Comparison of ENCODE assay signal across 25 cellular contexts in genomic region chr17:83095016-83095415, GRCh38. TPM values are rescaled to one million over a fixed set of nuclear protein-coding genes. Genes with fewer than 3 reads are reported as not detected.
DNase-seq lines count a peak whose midpoint lies in the region; ATAC-seq, FAIRE-seq and TF ChIP-seq lines count a peak whose summit lies in the region.
"Had no signal": no experiment of that assay in that cellular context is flagged by ENCODE, and none has a peak within 500 bp of the region (broad histone marks: within the 10 kb centered on the region; RNA-seq: fewer than 3 reads in every experiment).

No MANE protein-coding gene starts in this region.

- no peaks in the 10 kb centered on the region for H3K9me3 Mint-ChIP-seq in natural killer cell
- H3K9me3 Mint-ChIP-seq in natural killer cell treated with Interleukin-12 subunit alpha and Interleukin-12 subunit beta and Interleukin-15 and Interleukin-18, amount 100 ng/mL, for 72 hours = no peaks in the 10 kb centered on the region
- H3K9me3 Mint-ChIP-seq: CD4-positive, alpha-beta memory T cell had no signal

- peaks cover 9% of the 10 kb centered on the region for H3K79me1 ChIP-seq in neuronal stem cell (ENCODE audit: low read depth, low read length)

- no peak overlapping the region for H2BK15ac ChIP-seq in neuronal stem cell (ENCODE audit: low read length)

- no peak overlapping the region for H2BK12ac ChIP-seq in neuronal stem cell (ENCODE audit: low read length)

- H3K4me1 ChIP-seq in neuronal stem cell (ENCODE audit: control insufficient read depth in 2 of 2, insufficient read depth in 1 of 2, low read depth in 1 of 2, low read length in 2 of 2) = peaks cover 6 to 23% of the 10 kb centered on the region in 2 donors

- no peaks in the 10 kb centered on the region for H3K27me3 Mint-ChIP-seq in natural killer cell (ENCODE audit: low read depth in 2 of 2)
- no peaks in the 10 kb centered on the region for H3K27me3 Mint-ChIP-seq in natural killer cell treated with Interleukin-12 subunit alpha and Interleukin-12 subunit beta and Interleukin-15 and Interleukin-18, amount 100 ng/mL, for 72 hours

- no peak overlapping the region for H3K4ac ChIP-seq in neuronal stem cell (ENCODE audit: low read length)

- intact Hi-C loops in natural killer cell (cut with micrococcal nuclease) = no loop called here

- peaks cover 19 to 39% of the 10 kb centered on the region in 2 donors for H3K36me3 ChIP-seq in neuronal stem cell (replicated peaks in 1 of 2; ENCODE audit: control insufficient read depth in 2 of 2, insufficient read depth in 2 of 2, low read length in 2 of 2)

- H3K27me3 ChIP-seq in neuronal stem cell (ENCODE audit: control insufficient read depth in 3 of 3, insufficient read depth in 3 of 3, low read depth in 1 of 3, low read length in 3 of 3) = no peaks in the 10 kb centered on the region

- H4K91ac ChIP-seq in neuronal stem cell (ENCODE audit: low read depth, low read length, poor library complexity) = no peak overlapping the region

- H2AFZ ChIP-seq in neuronal stem cell (ENCODE audit: low read length) = no peak overlapping the region

- TF ChIP-seq CTCF in natural killer cell (IDR thresholded peaks at IDR 0.05) = no peak

- H3K4me3 ChIP-seq in neuronal stem cell (ENCODE audit: low read length in 2 of 2) = no peak overlapping the region
- H3K4me3 ChIP-seq: A549; BLaER1 treated with 17β-estradiol and CSF1 and Interleukin-3, amounts not matched to agents 10 nM and 100 nM; GM12878 had no signal

- no peak overlapping the region for H2AK5ac ChIP-seq in neuronal stem cell (ENCODE audit: low read depth, low read length)

- no peaks in the 10 kb centered on the region for H3K9me3 ChIP-seq in neuronal stem cell (replicated peaks in 1 of 2; ENCODE audit: control insufficient read depth in 2 of 2, insufficient read depth in 1 of 2, low read depth in 1 of 2, low read length in 2 of 2)
- H3K9me3 ChIP-seq: A549; BLaER1 treated with 17β-estradiol and CSF1 and Interleukin-3, amounts not matched to agents 10 nM and 100 nM had no signal

- H3K27ac ChIP-seq in neuronal stem cell (replicated peaks; ENCODE audit: low read length) = no peak overlapping the region
- H3K27ac ChIP-seq: 22Rv1; A549; BLaER1 treated with 17β-estradiol and CSF1 and Interleukin-3, amounts not matched to agents 10 nM and 100 nM; C4-2B had no signal

- peak overlapping the region; percentile 65 for H3K23ac ChIP-seq in neuronal stem cell (ENCODE audit: low read depth, low read length, poor library complexity)

- no peak overlapping the region for H3K14ac ChIP-seq in neuronal stem cell (ENCODE audit: low read length)

- peak overlapping the region; percentile 49 for H3K4me3 Mint-ChIP-seq in natural killer cell
- no peak overlapping the region for H3K4me3 Mint-ChIP-seq in natural killer cell treated with Interleukin-12 subunit alpha and Interleukin-12 subunit beta and Interleukin-15 and Interleukin-18, amount 100 ng/mL, for 72 hours
- H3K4me3 Mint-ChIP-seq: B cell; CD4-positive, alpha-beta memory T cell had no signal

- H3K4me1 Mint-ChIP-seq in natural killer cell = peaks cover 12 to 60% of the 10 kb centered on the region in 2 donors
- H3K4me1 Mint-ChIP-seq in natural killer cell treated with Interleukin-12 subunit alpha and Interleukin-12 subunit beta and Interleukin-15 and Interleukin-18, amount 100 ng/mL, for 72 hours (ENCODE audit: low read depth in 2 of 2) = peaks cover 0 to 20% of the 10 kb centered on the region in 2 donors

- no peak overlapping the region for H3K18ac ChIP-seq in neuronal stem cell (ENCODE audit: low read length)

- no peaks in the 10 kb centered on the region for H3K36me3 Mint-ChIP-seq in natural killer cell
- peaks cover 5% of the 10 kb centered on the region for H3K36me3 Mint-ChIP-seq in natural killer cell treated with Interleukin-12 subunit alpha and Interleukin-12 subunit beta and Interleukin-15 and Interleukin-18, amount 100 ng/mL, for 72 hours

- H3K27ac Mint-ChIP-seq in natural killer cell = peak overlapping the region; percentile 76 to 84
- H3K27ac Mint-ChIP-seq in natural killer cell treated with Interleukin-12 subunit alpha and Interleukin-12 subunit beta and Interleukin-15 and Interleukin-18, amount 100 ng/mL, for 72 hours = no peak overlapping the region
- H3K27ac Mint-ChIP-seq: B cell had no signal

- H4K8ac ChIP-seq in neuronal stem cell (ENCODE audit: low read depth, low read length) = no peak overlapping the region

- DNase-seq in natural killer cell (no peak), neuronal stem cell (ENCODE audit: low spot score) (no peak), urothelium cell line (ENCODE audit: low spot score) (no peak), NCI-H82 (lab: John Stamatoyannopoulos, UW) (no peak)
- no peak for DNase-seq in natural killer cell treated with Interleukin-12 subunit alpha and Interleukin-12 subunit beta and Interleukin-15 and Interleukin-18, amount 100 ng/mL, for 72 hours (ENCODE audit: low spot score)
- DNase-seq: AML-193; CD4-positive, alpha-beta memory T cell; CD8-positive, alpha-beta memory T cell; COR-L47; DMS 273 treated with DMSO at 0.1 percent for 48 hours; DMS153; DMS53; DMS79; DND-41; EL; GDM1 had no signal

- ATAC-seq in natural killer cell (no peak), GM21825 (IDR thresholded peaks at IDR 0.05; ENCODE audit: unreplicated experiment) (no peak)
- no peak for ATAC-seq in natural killer cell treated with Interleukin-12 subunit alpha and Interleukin-12 subunit beta and Interleukin-15 and Interleukin-18, amount 100 ng/mL, for 72 hours
- ATAC-seq: A549, GM12878 had no signal

- no peak overlapping the region for H2BK120ac ChIP-seq in neuronal stem cell (ENCODE audit: low read depth, low read length)

- no peak overlapping the region for H3K9ac ChIP-seq in neuronal stem cell (ENCODE audit: low read depth, low read length, poor library complexity)
- H3K9ac ChIP-seq: BLaER1 treated with 17β-estradiol and CSF1 and Interleukin-3, amounts not matched to agents 10 nM and 100 nM had no signal

- WGBS in neuronal stem cell (ENCODE audit: extremely low coverage in 2 of 2, insufficient read length in 2 of 2, insufficient replicate concordance in 1 of 2), 2 donors = no CpG with 5 or more reads among the region's 23 CpGs

- peak; percentile 27 for FAIRE-seq in urothelium cell line (lab: Jason Lieb, UNC)
- FAIRE-seq: A549, GM12878, GM12892, GM18507 had no signal

- no peak overlapping the region for H2BK5ac ChIP-seq in neuronal stem cell (ENCODE audit: low read length)

- no peak overlapping the region for H3K4me2 ChIP-seq in neuronal stem cell (ENCODE audit: insufficient read depth, low read length, poor library complexity, severe bottlenecking)
- H3K4me2 ChIP-seq: A549 had no signal

RNA-seq across cellular contexts. Expression of gene METRNL, which starts 15.6 kb away (rescaled TPM):
- total RNA-seq in natural killer cell = 100 to 1,000 TPM; 227 to 390 (median 325) TPM
- 100 to 1,000 TPM; 179 to 208 TPM for total RNA-seq in natural killer cell treated with Interleukin-12 subunit alpha and Interleukin-12 subunit beta and Interleukin-15 and Interleukin-18, amount 100 ng/mL, for 72 hours
- polyA plus RNA-seq in neuronal stem cell (2013, experiment 1 of 2) = 12.8 TPM
- 14.7 TPM for polyA plus RNA-seq in neuronal stem cell (2013, experiment 2 of 2)

Comparison
In these comparisons a context has a peak if more than half of its experiments do, and no peak if none do; other contexts are left out.
1. H3K27ac Mint-ChIP-seq: peak in natural killer cell (2 of 2); none in natural killer cell treated with Interleukin-12 subunit alpha and Interleukin-12 subunit beta and Interleukin-15 and Interleukin-18, amount 100 ng/mL, for 72 hours (0 of 2).